ENCODE assay signal across 2 cellular contexts in the genomic region with DNA sequence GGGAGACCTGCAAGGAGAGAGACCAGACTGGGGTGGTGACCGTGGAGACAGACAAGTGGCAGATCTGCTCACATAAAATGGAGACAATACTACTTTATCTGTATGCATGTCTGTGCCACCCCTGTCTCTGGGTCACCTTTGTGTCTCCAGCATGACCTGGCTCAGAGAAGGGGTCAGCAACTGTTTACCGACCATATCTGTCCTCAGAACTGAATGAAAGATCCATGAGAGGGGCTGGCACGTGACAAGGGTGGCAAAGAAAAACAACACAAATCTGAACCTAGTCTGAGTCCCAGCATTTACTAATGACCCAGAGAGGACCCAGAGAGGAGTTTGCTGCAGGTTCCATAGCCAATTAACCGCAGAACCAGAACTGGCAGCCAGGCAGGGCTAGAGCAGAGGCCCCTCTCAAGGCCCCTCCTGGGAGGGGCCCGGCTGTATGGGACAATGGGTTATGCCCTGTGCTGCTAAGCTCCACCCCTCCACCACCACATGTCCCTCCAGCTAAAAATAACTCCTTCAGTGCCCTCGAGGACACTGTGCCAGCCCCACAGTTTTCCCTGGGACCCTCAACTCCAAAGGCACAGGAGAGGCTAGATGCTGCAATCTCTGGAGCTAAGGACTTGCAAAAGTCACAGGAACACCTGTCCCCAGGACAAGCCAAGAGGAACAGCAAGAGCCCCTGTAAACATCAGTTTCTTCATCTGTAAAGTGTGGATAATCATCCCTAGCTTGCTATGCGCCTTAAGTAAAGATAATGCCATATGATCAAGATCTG.
TF ChIP-seq lines count a peak whose summit lies in the region.

No MANE protein-coding gene starts in this region.

TF ChIP-seq in SK-N-SH, 30 proteins besides CTCF, POLR2A, EP300 and RAD21 (continued from another document):
- TF ChIP-seq, protein P1, sequence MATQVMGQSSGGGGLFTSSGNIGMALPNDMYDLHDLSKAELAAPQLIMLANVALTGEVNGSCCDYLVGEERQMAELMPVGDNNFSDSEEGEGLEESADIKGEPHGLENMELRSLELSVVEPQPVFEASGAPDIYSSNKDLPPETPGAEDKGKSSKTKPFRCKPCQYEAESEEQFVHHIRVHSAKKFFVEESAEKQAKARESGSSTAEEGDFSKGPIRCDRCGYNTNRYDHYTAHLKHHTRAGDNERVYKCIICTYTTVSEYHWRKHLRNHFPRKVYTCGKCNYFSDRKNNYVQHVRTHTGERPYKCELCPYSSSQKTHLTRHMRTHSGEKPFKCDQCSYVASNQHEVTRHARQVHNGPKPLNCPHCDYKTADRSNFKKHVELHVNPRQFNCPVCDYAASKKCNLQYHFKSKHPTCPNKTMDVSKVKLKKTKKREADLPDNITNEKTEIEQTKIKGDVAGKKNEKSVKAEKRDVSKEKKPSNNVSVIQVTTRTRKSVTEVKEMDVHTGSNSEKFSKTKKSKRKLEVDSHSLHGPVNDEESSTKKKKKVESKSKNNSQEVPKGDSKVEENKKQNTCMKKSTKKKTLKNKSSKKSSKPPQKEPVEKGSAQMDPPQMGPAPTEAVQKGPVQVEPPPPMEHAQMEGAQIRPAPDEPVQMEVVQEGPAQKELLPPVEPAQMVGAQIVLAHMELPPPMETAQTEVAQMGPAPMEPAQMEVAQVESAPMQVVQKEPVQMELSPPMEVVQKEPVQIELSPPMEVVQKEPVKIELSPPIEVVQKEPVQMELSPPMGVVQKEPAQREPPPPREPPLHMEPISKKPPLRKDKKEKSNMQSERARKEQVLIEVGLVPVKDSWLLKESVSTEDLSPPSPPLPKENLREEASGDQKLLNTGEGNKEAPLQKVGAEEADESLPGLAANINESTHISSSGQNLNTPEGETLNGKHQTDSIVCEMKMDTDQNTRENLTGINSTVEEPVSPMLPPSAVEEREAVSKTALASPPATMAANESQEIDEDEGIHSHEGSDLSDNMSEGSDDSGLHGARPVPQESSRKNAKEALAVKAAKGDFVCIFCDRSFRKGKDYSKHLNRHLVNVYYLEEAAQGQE (IDR thresholded peaks at IDR 0.05; ENCODE audit: low read depth, low read length), result no peak
- no peak for TF ChIP-seq TAF1 (IDR thresholded peaks at IDR 0.05; ENCODE audit: borderline replicate concordance, low read depth, low read length)
- no peak for TF ChIP-seq GATA2 (CRISPR knock-in tag; IDR thresholded peaks at IDR 0.05)

TF ChIP-seq in SK-N-SH treated with all-trans-retinoic acid at 6 μM for 48 hours, 23 proteins besides CTCF, POLR2A, EP300 and RAD21 (continued from another document):
- TF ChIP-seq, protein P2, sequence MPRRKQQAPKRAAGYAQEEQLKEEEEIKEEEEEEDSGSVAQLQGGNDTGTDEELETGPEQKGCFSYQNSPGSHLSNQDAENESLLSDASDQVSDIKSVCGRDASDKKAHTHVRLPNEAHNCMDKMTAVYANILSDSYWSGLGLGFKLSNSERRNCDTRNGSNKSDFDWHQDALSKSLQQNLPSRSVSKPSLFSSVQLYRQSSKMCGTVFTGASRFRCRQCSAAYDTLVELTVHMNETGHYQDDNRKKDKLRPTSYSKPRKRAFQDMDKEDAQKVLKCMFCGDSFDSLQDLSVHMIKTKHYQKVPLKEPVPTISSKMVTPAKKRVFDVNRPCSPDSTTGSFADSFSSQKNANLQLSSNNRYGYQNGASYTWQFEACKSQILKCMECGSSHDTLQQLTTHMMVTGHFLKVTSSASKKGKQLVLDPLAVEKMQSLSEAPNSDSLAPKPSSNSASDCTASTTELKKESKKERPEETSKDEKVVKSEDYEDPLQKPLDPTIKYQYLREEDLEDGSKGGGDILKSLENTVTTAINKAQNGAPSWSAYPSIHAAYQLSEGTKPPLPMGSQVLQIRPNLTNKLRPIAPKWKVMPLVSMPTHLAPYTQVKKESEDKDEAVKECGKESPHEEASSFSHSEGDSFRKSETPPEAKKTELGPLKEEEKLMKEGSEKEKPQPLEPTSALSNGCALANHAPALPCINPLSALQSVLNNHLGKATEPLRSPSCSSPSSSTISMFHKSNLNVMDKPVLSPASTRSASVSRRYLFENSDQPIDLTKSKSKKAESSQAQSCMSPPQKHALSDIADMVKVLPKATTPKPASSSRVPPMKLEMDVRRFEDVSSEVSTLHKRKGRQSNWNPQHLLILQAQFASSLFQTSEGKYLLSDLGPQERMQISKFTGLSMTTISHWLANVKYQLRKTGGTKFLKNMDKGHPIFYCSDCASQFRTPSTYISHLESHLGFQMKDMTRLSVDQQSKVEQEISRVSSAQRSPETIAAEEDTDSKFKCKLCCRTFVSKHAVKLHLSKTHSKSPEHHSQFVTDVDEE (CRISPR knock-in tag; IDR thresholded peaks at IDR 0.05), result no peak
- TF ChIP-seq ZFP30 (CRISPR knock-in tag; IDR thresholded peaks at IDR 0.05) (no peak), RARB (CRISPR knock-in tag; IDR thresholded peaks at IDR 0.05) (no peak), SNAI2 (CRISPR knock-in tag; IDR thresholded peaks at IDR 0.05) (no peak), TCF4 (CRISPR knock-in tag; IDR thresholded peaks at IDR 0.05; ENCODE audit: borderline replicate concordance) (no peak), GLIS3 (CRISPR knock-in tag; IDR thresholded peaks at IDR 0.05) (no peak), TOX (CRISPR knock-in tag; IDR thresholded peaks at IDR 0.05; ENCODE audit: borderline replicate concordance) (no peak), ZNF565 (CRISPR knock-in tag; conservative IDR thresholded peaks at IDR 0.05; ENCODE audit: low read depth) (no peak), CSDC2 (CRISPR knock-in tag; IDR thresholded peaks at IDR 0.05) (no peak), ISL1 (CRISPR knock-in tag; IDR thresholded peaks at IDR 0.05) (no peak)
- TF ChIP-seq, protein P3, sequence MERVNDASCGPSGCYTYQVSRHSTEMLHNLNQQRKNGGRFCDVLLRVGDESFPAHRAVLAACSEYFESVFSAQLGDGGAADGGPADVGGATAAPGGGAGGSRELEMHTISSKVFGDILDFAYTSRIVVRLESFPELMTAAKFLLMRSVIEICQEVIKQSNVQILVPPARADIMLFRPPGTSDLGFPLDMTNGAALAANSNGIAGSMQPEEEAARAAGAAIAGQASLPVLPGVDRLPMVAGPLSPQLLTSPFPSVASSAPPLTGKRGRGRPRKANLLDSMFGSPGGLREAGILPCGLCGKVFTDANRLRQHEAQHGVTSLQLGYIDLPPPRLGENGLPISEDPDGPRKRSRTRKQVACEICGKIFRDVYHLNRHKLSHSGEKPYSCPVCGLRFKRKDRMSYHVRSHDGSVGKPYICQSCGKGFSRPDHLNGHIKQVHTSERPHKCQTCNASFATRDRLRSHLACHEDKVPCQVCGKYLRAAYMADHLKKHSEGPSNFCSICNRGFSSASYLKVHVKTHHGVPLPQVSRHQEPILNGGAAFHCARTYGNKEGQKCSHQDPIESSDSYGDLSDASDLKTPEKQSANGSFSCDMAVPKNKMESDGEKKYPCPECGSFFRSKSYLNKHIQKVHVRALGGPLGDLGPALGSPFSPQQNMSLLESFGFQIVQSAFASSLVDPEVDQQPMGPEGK (CRISPR knock-in tag; IDR thresholded peaks at IDR 0.05; ENCODE audit: borderline replicate concordance), result no peak
- TF ChIP-seq, protein P4, sequence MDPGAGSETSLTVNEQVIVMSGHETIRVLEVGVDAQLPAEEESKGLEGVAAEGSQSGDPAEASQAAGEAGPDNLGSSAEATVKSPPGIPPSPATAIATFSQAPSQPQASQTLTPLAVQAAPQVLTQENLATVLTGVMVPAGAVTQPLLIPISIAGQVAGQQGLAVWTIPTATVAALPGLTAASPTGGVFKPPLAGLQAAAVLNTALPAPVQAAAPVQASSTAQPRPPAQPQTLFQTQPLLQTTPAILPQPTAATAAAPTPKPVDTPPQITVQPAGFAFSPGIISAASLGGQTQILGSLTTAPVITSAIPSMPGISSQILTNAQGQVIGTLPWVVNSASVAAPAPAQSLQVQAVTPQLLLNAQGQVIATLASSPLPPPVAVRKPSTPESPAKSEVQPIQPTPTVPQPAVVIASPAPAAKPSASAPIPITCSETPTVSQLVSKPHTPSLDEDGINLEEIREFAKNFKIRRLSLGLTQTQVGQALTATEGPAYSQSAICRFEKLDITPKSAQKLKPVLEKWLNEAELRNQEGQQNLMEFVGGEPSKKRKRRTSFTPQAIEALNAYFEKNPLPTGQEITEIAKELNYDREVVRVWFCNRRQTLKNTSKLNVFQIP (CRISPR knock-in tag; IDR thresholded peaks at IDR 0.05; ENCODE audit: borderline replicate concordance, low read depth), result no peak
- TF ChIP-seq, protein P5, sequence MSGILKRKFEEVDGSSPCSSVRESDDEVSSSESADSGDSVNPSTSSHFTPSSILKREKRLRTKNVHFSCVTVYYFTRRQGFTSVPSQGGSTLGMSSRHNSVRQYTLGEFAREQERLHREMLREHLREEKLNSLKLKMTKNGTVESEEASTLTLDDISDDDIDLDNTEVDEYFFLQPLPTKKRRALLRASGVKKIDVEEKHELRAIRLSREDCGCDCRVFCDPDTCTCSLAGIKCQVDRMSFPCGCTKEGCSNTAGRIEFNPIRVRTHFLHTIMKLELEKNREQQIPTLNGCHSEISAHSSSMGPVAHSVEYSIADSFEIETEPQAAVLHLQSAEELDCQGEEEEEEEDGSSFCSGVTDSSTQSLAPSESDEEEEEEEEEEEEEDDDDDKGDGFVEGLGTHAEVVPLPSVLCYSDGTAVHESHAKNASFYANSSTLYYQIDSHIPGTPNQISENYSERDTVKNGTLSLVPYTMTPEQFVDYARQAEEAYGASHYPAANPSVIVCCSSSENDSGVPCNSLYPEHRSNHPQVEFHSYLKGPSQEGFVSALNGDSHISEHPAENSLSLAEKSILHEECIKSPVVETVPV (CRISPR knock-in tag; IDR thresholded peaks at IDR 0.05), result no peak
